28 cellular contexts compared by ENCODE assay signal in genomic region chr6:105519954-105520353, GRCh38.
DNase-seq lines count a peak whose midpoint lies in the region; ATAC-seq and TF ChIP-seq lines count a peak whose summit lies in the region.
"Had no signal": no experiment of that assay in that cellular context is flagged by ENCODE, and none has a peak within 500 bp of the region (broad histone marks: within the 10 kb centered on the region; RNA-seq: fewer than 3 reads in every experiment).

No MANE protein-coding gene starts in this region.

- no peak overlapping the region for H3K27ac Mint-ChIP-seq in T-helper 17 cell
- H3K27ac Mint-ChIP-seq: activated T-cell treated with anti-CD3 and anti-CD28 coated beads, Interleukin-2, amount 50 U/mL, for 24 hours; CD4-positive, alpha-beta T cell; progenitor cell of endocrine pancreas; stimulated activated naive B cell treated with anti-CD40 and anti-IgM and Interleukin-4, amounts not matched to agents 10 μg/mL and 1 μg/mL and 100 μg/mL, for 72 hours had no signal

- no peaks in the 10 kb centered on the region for H3K9me3 ChIP-seq in T-helper 17 cell (ENCODE audit: control insufficient read depth, low read length, poor library complexity, severe bottlenecking)
- H3K9me3 ChIP-seq: body of pancreas, HAP-1, upper lobe of left lung had no signal

- in situ Hi-C loops in T47D (cut with HindIII; ENCODE audit: low pct_unique_long_range_greater_than_20kb, low sequenced_read_pairs), result no loop called here

- H3K27me3 Mint-ChIP-seq in T-helper 17 cell, result no peaks in the 10 kb centered on the region

- no peak for ATAC-seq in T-helper 17 cell
- no peak for ATAC-seq in HG02870 (IDR thresholded peaks at IDR 0.05; ENCODE audit: unreplicated experiment)
- no peak for ATAC-seq in GM18519 (IDR thresholded peaks at IDR 0.05; ENCODE audit: low FRiP score, unreplicated experiment)
- ATAC-seq: body of pancreas; left cardiac atrium; stimulated activated naive B cell treated with anti-CD40 and anti-IgM and Interleukin-4, amounts not matched to agents 10 μg/mL and 1 μg/mL and 100 μg/mL, for 72 hours had no signal

- peak; percentile 24; the same call in 1 of the 2 replicates for TF ChIP-seq CTCF in LNCaP clone FGC (IDR thresholded peaks at IDR 0.05; ENCODE audit: control insufficient read depth, extremely low read depth, insufficient read depth)

- H3K4me3 ChIP-seq in LNCaP clone FGC (ENCODE audit: low read depth, low read length), result no peak overlapping the region
- H3K4me3 ChIP-seq: body of pancreas, HAP-1, SK-N-MC, upper lobe of left lung had no signal

- DNase-seq in EH (ENCODE audit: low read depth) (peak; percentile 39), LNCaP clone FGC (ENCODE audit: low read depth) (no peak), T47D (ENCODE audit: low read depth in 1 of 2, low spot score in 1 of 2) (peak; percentile 13 to 91), renal cortical epithelial cell (ENCODE audit: low read depth) (peak; percentile 68), T-helper 17 cell (no peak)
- DNase-seq: activated CD4-positive, alpha-beta T cell treated with anti-CD3 and anti-CD28 coated beads for 4 hours; activated gamma-delta T cell treated with Interleukin-2 at 50 U/mL for 16 hours; activated T-cell treated with anti-CD3 and anti-CD28 coated beads, Interleukin-2, amount 50 U/mL, for 24 hours; body of pancreas; CD4-positive, alpha-beta T cell; effector memory CD4-positive, alpha-beta T cell; erythroblast; GDM1; KBM-7; left cardiac atrium; mesenchymal stem cell; NCI-H1436; NCI-H2081 treated with DMSO at 0.1 percent for 48 hours; NCI-H226; NCI-H748 treated with DMSO at 0.1 percent for 48 hours; stimulated activated CD4-positive, alpha-beta T cell treated with anti-CD3 and anti-CD28 coated beads, Interleukin-15, amount 100 ng/mL, for 24 hours; stimulated activated naive B cell treated with anti-CD40 and anti-IgM and Interleukin-4, amounts not matched to agents 10 μg/mL and 1 μg/mL and 100 μg/mL, for 72 hours; upper lobe of left lung had no signal

- no peaks in the 10 kb centered on the region for H3K36me3 Mint-ChIP-seq in T-helper 17 cell (ENCODE audit: low read depth)
- H3K36me3 Mint-ChIP-seq: stimulated activated naive B cell treated with anti-CD40 and anti-IgM and Interleukin-4, amounts not matched to agents 10 μg/mL and 1 μg/mL and 100 μg/mL, for 72 hours had no signal

- H3K4me1 Mint-ChIP-seq in T-helper 17 cell, result peaks cover 4% of the 10 kb centered on the region
- H3K4me1 Mint-ChIP-seq: stimulated activated naive B cell treated with anti-CD40 and anti-IgM and Interleukin-4, amounts not matched to agents 10 μg/mL and 1 μg/mL and 100 μg/mL, for 72 hours had no signal

- H3K4me3 Mint-ChIP-seq in T-helper 17 cell, result no peak overlapping the region
- H3K4me3 Mint-ChIP-seq: activated T-cell treated with anti-CD3 and anti-CD28 coated beads, Interleukin-2, amount 50 U/mL, for 24 hours; CD4-positive, alpha-beta T cell; stimulated activated naive B cell treated with anti-CD40 and anti-IgM and Interleukin-4, amounts not matched to agents 10 μg/mL and 1 μg/mL and 100 μg/mL, for 72 hours had no signal

Comparison
In these comparisons a context has a peak if more than half of its experiments do, and no peak if none do; other contexts are left out.
1. DNase-seq: peak in EH (single experiment), T47D (2 of 2) and renal cortical epithelial cell (single experiment); none in LNCaP clone FGC (single experiment) and T-helper 17 cell (0 of 3).